ENCODE assay signal across 9 cellular contexts in genomic region chr4:121690001-121690400, GRCh38. TPM values are rescaled to one million over a fixed set of nuclear protein-coding genes. Genes with fewer than 3 reads are reported as not detected.
DNase-seq lines count a peak whose midpoint lies in the region; ATAC-seq and TF ChIP-seq lines count a peak whose summit lies in the region.
"Had no signal": no experiment of that assay in that cellular context is flagged by ENCODE, and none has a peak within 500 bp of the region (broad histone marks: within the 10 kb centered on the region; RNA-seq: fewer than 3 reads in every experiment).

No MANE protein-coding gene starts in this region.

- H3K9me3 ChIP-seq in esophagus muscularis mucosa: no peaks in the 10 kb centered on the region
- no peaks in the 10 kb centered on the region for H3K9me3 ChIP-seq in skeletal muscle tissue (ENCODE audit: control insufficient read depth in 3 of 3, low read length in 3 of 3)

- TF ChIP-seq POLR2A in esophagus muscularis mucosa (IDR thresholded peaks at IDR 0.05; ENCODE audit: low read depth): no peak

- TF ChIP-seq CTCF in esophagus muscularis mucosa (IDR thresholded peaks at IDR 0.05): no peak

- H3K4me3 ChIP-seq in esophagus muscularis mucosa: no peak overlapping the region
- H3K4me3 ChIP-seq in skeletal muscle tissue (ENCODE audit: low read length in 3 of 3): no peak overlapping the region

- no peak for TF ChIP-seq EP300 in esophagus muscularis mucosa (IDR thresholded peaks at IDR 0.05)

- DNase-seq in esophagus muscularis mucosa (ENCODE audit: extremely low spot score) (no peak), SK-N-DZ (ENCODE audit: low spot score) (no peak), NOMO-1 treated with dmso at 0.1 percent for 144 hours (lab: John Stamatoyannopoulos, UW; ENCODE audit: unreplicated experiment) (no peak), NCI-H526 treated with DMSO at 0.1 percent for 48 hours (lab: John Stamatoyannopoulos, UW) (no peak)
- DNase-seq in stimulated activated CD4-positive, alpha-beta T cell treated with anti-CD3 and anti-CD28 coated beads, Interleukin-4, amount 100 ng/mL, for 4 hours: no peak

- H3K27me3 ChIP-seq in esophagus muscularis mucosa (no peaks in the 10 kb centered on the region), skeletal muscle tissue (ENCODE audit: control insufficient read depth in 3 of 3, insufficient read depth in 3 of 3, low read length in 3 of 3) (no peaks in the 10 kb centered on the region)

- ATAC-seq in GM21360 (IDR thresholded peaks at IDR 0.05; ENCODE audit: unreplicated experiment): peak; percentile 39
- ATAC-seq in HG03565 (IDR thresholded peaks at IDR 0.05; ENCODE audit: unreplicated experiment): peak; percentile 38

- 75% methylated on average over 2 of the region's 2 CpGs for WGBS in esophagus muscularis mucosa

- H3K27ac ChIP-seq in esophagus muscularis mucosa (replicated peaks in 1 of 4): peak overlapping the region; percentile 71 to 79 (median 74)
- H3K27ac ChIP-seq in skeletal muscle tissue (ENCODE audit: low read depth, low read length): peak overlapping the region; percentile 51
- H3K27ac ChIP-seq: HL-60 had no signal

- H3K4me1 ChIP-seq in esophagus muscularis mucosa (peaks cover 67 to 83% (median 74%) of the 10 kb centered on the region in 4 donors), skeletal muscle tissue (ENCODE audit: control insufficient read depth in 3 of 3, insufficient read depth in 3 of 3, low read length in 3 of 3) (peaks cover 23 to 26% (median 25%) of the 10 kb centered on the region in 3 donors)

- H3K9ac ChIP-seq in skeletal muscle tissue (ENCODE audit: low read depth in 1 of 3, low read length in 3 of 3): peak overlapping the region in 1 of 3 donors; percentile 13

- H3K36me3 ChIP-seq in esophagus muscularis mucosa (peaks cover 6 to 22% (median 14%) of the 10 kb centered on the region in 4 donors), skeletal muscle tissue (ENCODE audit: control insufficient read depth in 3 of 3, insufficient read depth in 3 of 3, low read length in 3 of 3) (peaks cover 7 to 10% (median 7%) of the 10 kb centered on the region in 3 donors)

- intact Hi-C loops in esophagus muscularis mucosa (cut with DNase I): no loop called here

RNA-seq across cellular contexts. Expression of gene ANXA5, which starts 6.8 kb away (rescaled TPM):
- total RNA-seq in esophagus muscularis mucosa (100 to 1,000 TPM; 242 to 338 (median 270) TPM), skeletal muscle tissue (193 TPM)
- polyA plus RNA-seq in SK-N-DZ (2014; cell fraction: cytosol; rRNA removed): 35.5 and 43.6 TPM in 2 replicates
- 27.1 and 29.5 TPM in 2 replicates for polyA plus RNA-seq in SK-N-DZ (2014; cell fraction: nucleus; rRNA removed)
